ENCODE assay signal across 8 cellular contexts in genomic region chr9:128067898-128068655, GRCh38. TPM values are rescaled to one million over a fixed set of nuclear protein-coding genes. Genes with fewer than 3 reads are reported as not detected.
DNase-seq lines count a peak whose midpoint lies in the region; ATAC-seq, FAIRE-seq and TF ChIP-seq lines count a peak whose summit lies in the region.

TSS of gene SLC25A25 (plus strand) at chr9:128068232. CDS start at chr9:128068320, 88 bp downstream.

- TF ChIP-seq POLR2A in GM12892 (IDR thresholded peaks at IDR 0.05; ENCODE audit: low read depth, low read length) (peak; percentile 64; the same call in 1 of the 2 replicates), adrenal gland (IDR thresholded peaks at IDR 0.05) (peak; percentile 88 to 94)

- H3K36me3 ChIP-seq in adrenal gland (replicated peaks in 1 of 2) (peaks cover 0 to 7% of the 10 kb centered on the region in 2 donors), heart right ventricle (peaks cover 0 to 7% (median 0%) of the 10 kb centered on the region in 9 donors), upper lobe of right lung (no peaks in the 10 kb centered on the region)

- peak in 1 of 6 experiments; percentile 6 for TF ChIP-seq CTCF in adrenal gland (IDR thresholded peaks at IDR 0.05)
- TF ChIP-seq CTCF in heart right ventricle (IDR thresholded peaks at IDR 0.05): no peak
- no peak for TF ChIP-seq CTCF in upper lobe of right lung (IDR thresholded peaks at IDR 0.05)

- peak; percentile 81 for FAIRE-seq in GM12892 (lab: Jason Lieb, UNC)

- no peaks in the 10 kb centered on the region for H3K9me3 ChIP-seq in adrenal gland (replicated peaks in 1 of 3)
- H3K9me3 ChIP-seq in heart right ventricle: no peaks in the 10 kb centered on the region
- H3K9me3 ChIP-seq in upper lobe of right lung: no peaks in the 10 kb centered on the region

- intact Hi-C loops in adrenal gland (cut with DNase I) (no loop called here), heart right ventricle (cut with DNase I) (loop anchor here in 3 of 10 donors (1.0 to 10.0 kb wide), 3 partner anchors 26 to 59 kb away; partner anchors contain the start of gene PTGES2 (in 1 of the 3)), posterior vena cava (cut with DNase I) (no loop called here), upper lobe of right lung (cut with DNase I) (no loop called here)

- H3K4me1 ChIP-seq in adrenal gland (replicated peaks in 1 of 2): peaks cover 36 to 62% of the 10 kb centered on the region in 2 donors
- H3K4me1 ChIP-seq in heart right ventricle: peaks cover 13 to 76% (median 45%) of the 10 kb centered on the region in 9 donors
- peaks cover 51% of the 10 kb centered on the region for H3K4me1 ChIP-seq in upper lobe of right lung

- WGBS in adrenal gland, 4 donors: 0 to 1% (median 0%) methylated on average over 9 to 92 of the region's 92 CpGs
- WGBS in heart right ventricle, 2 donors: 0 to 1% methylated on average over 71 to 92 of the region's 92 CpGs

- peak; percentile 88 for DNase-seq in GM12892 (ENCODE audit: insufficient read length)
- DNase-seq in NCI-H146 (lab: John Stamatoyannopoulos, UW): peak; percentile 98
- peak; percentile 100 for DNase-seq in T-helper 1 cell
- peak; percentile 100 for DNase-seq in adrenal gland
- peak; percentile 100 for DNase-seq in heart right ventricle
- peak; percentile 100 for DNase-seq in posterior vena cava (ENCODE audit: low spot score)
- peak; percentile 100 for DNase-seq in upper lobe of right lung

- ATAC-seq in HG02852 (IDR thresholded peaks at IDR 0.05; ENCODE audit: unreplicated experiment) (peak; percentile 66), heart right ventricle (peak; percentile 95 to 97 (median 96)), upper lobe of right lung (peak; percentile 95)

- no peaks in the 10 kb centered on the region for H3K27me3 ChIP-seq in adrenal gland
- no peaks in the 10 kb centered on the region for H3K27me3 ChIP-seq in heart right ventricle
- H3K27me3 ChIP-seq in upper lobe of right lung: no peaks in the 10 kb centered on the region

- H3K4me3 ChIP-seq in adrenal gland: peak within 1 kb of the TSS; percentile 62 to 81 (median 73)
- H3K4me3 ChIP-seq in heart right ventricle: peak within 1 kb of the TSS; percentile 54 to 98 (median 88)
- peak within 1 kb of the TSS; percentile 97 for H3K4me3 ChIP-seq in upper lobe of right lung

- H3K27ac ChIP-seq in adrenal gland (peak within 1 kb of the TSS; percentile 71 to 100 (median 96)), heart right ventricle (peak within 1 kb of the TSS; percentile 88 to 99 (median 98)), upper lobe of right lung (peak within 1 kb of the TSS; percentile 99)

RNA-seq across cellular contexts. Expression of gene SLC25A25, which starts in this region (rescaled TPM):
- polyA plus RNA-seq in GM12892 (2012; ENCODE audit: missing spikeins): 5.8 TPM
- total RNA-seq in adrenal gland (10 to 100 TPM; 11.4 to 60.6 (median 25.5) TPM), heart right ventricle (10 to 100 TPM in 3 of 10 donors, 1 to 10 TPM in 7; 3.6 to 20.7 (median 7.5) TPM), posterior vena cava (10 to 100 TPM; 22.9 to 35.2 TPM), upper lobe of right lung (34.7 TPM)
- polyA plus RNA-seq in adrenal gland (10 to 100 TPM; 13.6 to 14.1 (median 13.9) TPM), heart right ventricle (1 to 10 TPM; 2.3 to 4.8 TPM)

Comparison
In these comparisons a context has a peak if more than half of its experiments do, and no peak if none do; other contexts are left out.
1. Peak in every context shown above with its lines: DNase-seq, ATAC-seq, H3K4me3 ChIP-seq and H3K27ac ChIP-seq.